8 cellular contexts compared by ENCODE assay signal in the genomic region with DNA sequence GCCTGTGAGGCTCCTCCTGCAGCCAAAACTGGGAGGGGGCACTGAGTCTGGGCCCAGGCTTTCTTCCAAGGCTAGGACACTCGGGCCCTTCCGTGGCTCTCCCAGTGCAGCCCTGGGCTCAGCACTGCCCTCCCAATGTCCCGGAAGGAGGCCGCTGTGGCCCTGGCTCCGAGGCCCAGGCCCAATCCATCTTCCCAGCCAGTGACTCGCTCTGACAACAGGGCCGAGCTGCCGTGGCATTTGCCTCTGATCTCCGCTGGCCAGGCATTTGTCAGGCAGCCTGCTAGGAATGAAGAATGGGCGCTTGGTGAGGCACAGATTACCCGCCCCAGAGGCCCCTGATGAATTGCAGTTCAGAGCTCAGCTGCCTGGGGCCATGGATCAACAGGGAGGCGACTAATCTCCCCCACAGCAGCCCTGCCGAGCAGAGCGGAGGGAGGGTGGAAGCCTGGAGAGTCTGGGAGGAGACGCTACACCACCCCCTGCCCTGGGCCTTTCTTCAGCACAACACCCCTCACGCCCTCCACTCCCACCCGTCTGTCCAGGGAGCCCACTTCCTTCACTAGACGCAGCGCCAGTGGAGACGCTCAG. TPM values are rescaled to one million over a fixed set of nuclear protein-coding genes. Genes with fewer than 3 reads are reported as not detected.
A peak's percentile ranks its signal among the peaks of the same experiment; 100 is the strongest.
DNase-seq lines count a peak whose midpoint lies in the region; ATAC-seq and TF ChIP-seq lines count a peak whose summit lies in the region.

No MANE protein-coding gene starts in this region.

- no peak for TF ChIP-seq POLR2A in breast epithelium (IDR thresholded peaks at IDR 0.05)

- H3K4me1 ChIP-seq in aorta (ENCODE audit: control insufficient read depth in 1 of 2, insufficient read depth in 2 of 2, low read length in 2 of 2): no peaks in the 10 kb centered on the region
- no peaks in the 10 kb centered on the region for H3K4me1 ChIP-seq in breast epithelium

- no peaks in the 10 kb centered on the region for H3K36me3 Mint-ChIP-seq in activated naive CD4-positive, alpha-beta T cell treated with anti-CD3 and anti-CD28 coated beads, Interleukin-2, amount 10 ng/mL, durations not matched to agents 7 days and 5 days
- H3K36me3 Mint-ChIP-seq in activated CD8-positive, alpha-beta T cell treated with anti-CD3 and anti-CD28 coated beads for 36 hours (ENCODE audit: low read depth): no peaks in the 10 kb centered on the region

- CTCF ChIA-PET in activated naive CD4-positive, alpha-beta T cell treated with anti-CD3 and anti-CD28 coated beads, Interleukin-2, amount 10 ng/mL, durations not matched to agents 7 days and 5 days (lab: Charles Lee): interaction anchor here (0.7 to 11.5 kb wide), 11 partner anchors 8 to 390 kb away, joined by 3 to 270 read pairs (median 5); no protein-coding TSS in a partner anchor
- CTCF ChIA-PET in activated CD8-positive, alpha-beta T cell treated with anti-CD3 and anti-CD28 coated beads for 36 hours (lab: Charles Lee): interaction anchor here (0.9 to 15.2 kb wide), 22 partner anchors 8 to 492 kb away, joined by 3 to 196 read pairs (median 5); a partner anchor contains a TSS

- no peak overlapping the region for H3K4me3 Mint-ChIP-seq in activated naive CD4-positive, alpha-beta T cell treated with anti-CD3 and anti-CD28 coated beads, Interleukin-2, amount 10 ng/mL, durations not matched to agents 7 days and 5 days
- peak overlapping the region; percentile 63 for H3K4me3 Mint-ChIP-seq in activated CD8-positive, alpha-beta T cell treated with anti-CD3 and anti-CD28 coated beads for 36 hours

- H3K36me3 ChIP-seq in aorta (ENCODE audit: control insufficient read depth in 1 of 2, insufficient read depth in 2 of 2, low read length in 1 of 2) (no peaks in the 10 kb centered on the region), breast epithelium (no peaks in the 10 kb centered on the region)

- H3K27me3 Mint-ChIP-seq in activated naive CD4-positive, alpha-beta T cell treated with anti-CD3 and anti-CD28 coated beads, Interleukin-2, amount 10 ng/mL, durations not matched to agents 7 days and 5 days: no peaks in the 10 kb centered on the region
- no peaks in the 10 kb centered on the region for H3K27me3 Mint-ChIP-seq in activated CD8-positive, alpha-beta T cell treated with anti-CD3 and anti-CD28 coated beads for 36 hours

- 71 to 76% methylated on average over 20 of the region's 20 CpGs for whole genome bisulfite sequencing in aorta, 2 donors

- no peaks in the 10 kb centered on the region for H3K27me3 ChIP-seq in aorta (ENCODE audit: control insufficient read depth in 1 of 2, insufficient read depth in 2 of 2, low read length in 1 of 2)
- H3K27me3 ChIP-seq in breast epithelium: no peaks in the 10 kb centered on the region

- DNase-seq in activated naive CD4-positive, alpha-beta T cell treated with anti-CD3 and anti-CD28 coated beads, Interleukin-2, amount 10 ng/mL, durations not matched to agents 7 days and 5 days: no peak
- no peak for DNase-seq in activated naive CD4-positive, alpha-beta T cell treated with Interleukin-2 at 50 U/mL for 16 hours
- DNase-seq in activated CD8-positive, alpha-beta T cell treated with anti-CD3 and anti-CD28 coated beads for 36 hours: no peak
- DNase-seq in islet precursor cell (peak; percentile 99), aorta (peak in 1 of 2 donors; percentile 58), breast epithelium (ENCODE audit: low spot score in 2 of 2) (no peak), SHP77 treated with DMSO at 0.1 percent for 48 hours (lab: John Stamatoyannopoulos, UW) (no peak)
- no peak for DNase-seq in central memory CD4-positive, alpha-beta T cell

- POLR2A ChIA-PET in activated CD8-positive, alpha-beta T cell treated with anti-CD3 and anti-CD28 coated beads for 36 hours (lab: Charles Lee): interaction anchor here (0.7 to 2.2 kb wide), 14 partner anchors 8 to 245 kb away, joined by 3 to 18 read pairs (median 4); a partner anchor contains a TSS

- no peaks in the 10 kb centered on the region for H3K9me3 Mint-ChIP-seq in activated naive CD4-positive, alpha-beta T cell treated with anti-CD3 and anti-CD28 coated beads, Interleukin-2, amount 10 ng/mL, durations not matched to agents 7 days and 5 days
- no peaks in the 10 kb centered on the region for H3K9me3 Mint-ChIP-seq in activated CD8-positive, alpha-beta T cell treated with anti-CD3 and anti-CD28 coated beads for 36 hours

- H3K9me3 ChIP-seq in aorta (ENCODE audit: control insufficient read depth, low read length): no peaks in the 10 kb centered on the region
- no peaks in the 10 kb centered on the region for H3K9me3 ChIP-seq in breast epithelium

- intact Hi-C loops in activated CD8-positive, alpha-beta T cell treated with anti-CD3 and anti-CD28 coated beads for 36 hours (cut with micrococcal nuclease): loop anchor here (1.0 kb wide), 1 partner anchor 8 kb away; no protein-coding TSS in a partner anchor
- intact Hi-C loops in aorta (cut with DNase I) (loop anchor here (5.0 kb wide), 1 partner anchor 389 kb away; no protein-coding TSS in a partner anchor), breast epithelium (cut with DNase I; ENCODE audit: low total_unique reads) (no loop called here)

- peaks cover 47% of the 10 kb centered on the region for H3K4me1 Mint-ChIP-seq in activated naive CD4-positive, alpha-beta T cell treated with anti-CD3 and anti-CD28 coated beads, Interleukin-2, amount 10 ng/mL, durations not matched to agents 7 days and 5 days
- H3K4me1 Mint-ChIP-seq in activated CD8-positive, alpha-beta T cell treated with anti-CD3 and anti-CD28 coated beads for 36 hours (ENCODE audit: low read depth): peaks cover 59% of the 10 kb centered on the region

- no peak overlapping the region for H3K27ac ChIP-seq in aorta (ENCODE audit: low read depth in 1 of 2, low read length in 2 of 2)
- H3K27ac ChIP-seq in breast epithelium: no peak overlapping the region

- ATAC-seq in activated CD8-positive, alpha-beta T cell treated with anti-CD3 and anti-CD28 coated beads for 36 hours: no peak
- peak; percentile 34 for ATAC-seq in aorta (ENCODE audit: low FRiP score)

- TF ChIP-seq CTCF in activated CD8-positive, alpha-beta T cell treated with anti-CD3 and anti-CD28 coated beads for 36 hours (IDR thresholded peaks at IDR 0.05): no peak
- no peak for TF ChIP-seq CTCF in breast epithelium (IDR thresholded peaks at IDR 0.05)

- H3K4me3 ChIP-seq in aorta (ENCODE audit: low read length in 2 of 2) (no peak overlapping the region), breast epithelium (no peak overlapping the region)

- peak overlapping the region; percentile 84 for H3K27ac Mint-ChIP-seq in activated naive CD4-positive, alpha-beta T cell treated with anti-CD3 and anti-CD28 coated beads, Interleukin-2, amount 10 ng/mL, durations not matched to agents 7 days and 5 days
- peak overlapping the region; percentile 98 for H3K27ac Mint-ChIP-seq in activated CD8-positive, alpha-beta T cell treated with anti-CD3 and anti-CD28 coated beads for 36 hours

RNA-seq across cellular contexts. Expression of a gene that starts 8.3 kb away (rescaled TPM):
- 1 to 10 TPM; 6.7 to 7.2 TPM for total RNA-seq in activated CD8-positive, alpha-beta T cell treated with anti-CD3 and anti-CD28 coated beads for 36 hours
- total RNA-seq in aorta: 1 to 10 TPM; 1.1 to 4.7 TPM
- polyA plus RNA-seq in aorta: 1 to 10 TPM in 1 of 2 donors, not detected in 1; 1.5 TPM
- total RNA-seq in breast epithelium: 1 to 10 TPM in 2 of 3 donors, under 1 TPM in 1; 0.66 to 2.0 (median 1.3) TPM

RNA-seq across cellular contexts. Expression of a gene that starts 19.2 kb away (rescaled TPM):
- total RNA-seq in activated CD8-positive, alpha-beta T cell treated with anti-CD3 and anti-CD28 coated beads for 36 hours: under 1 TPM; 0.13 to 0.29 TPM
- total RNA-seq in aorta (1 to 10 TPM in 1 of 2 donors, under 1 TPM in 1; 0.58 to 2.2 TPM), breast epithelium (1 to 10 TPM in 1 of 3 donors, under 1 TPM in 2; 0.33 to 1.8 (median 0.64) TPM)
- polyA plus RNA-seq in aorta: under 1 TPM in 1 of 2 donors, not detected in 1; 0.13 TPM
